8 cellular contexts compared by ENCODE assay signal in the genomic region with DNA sequence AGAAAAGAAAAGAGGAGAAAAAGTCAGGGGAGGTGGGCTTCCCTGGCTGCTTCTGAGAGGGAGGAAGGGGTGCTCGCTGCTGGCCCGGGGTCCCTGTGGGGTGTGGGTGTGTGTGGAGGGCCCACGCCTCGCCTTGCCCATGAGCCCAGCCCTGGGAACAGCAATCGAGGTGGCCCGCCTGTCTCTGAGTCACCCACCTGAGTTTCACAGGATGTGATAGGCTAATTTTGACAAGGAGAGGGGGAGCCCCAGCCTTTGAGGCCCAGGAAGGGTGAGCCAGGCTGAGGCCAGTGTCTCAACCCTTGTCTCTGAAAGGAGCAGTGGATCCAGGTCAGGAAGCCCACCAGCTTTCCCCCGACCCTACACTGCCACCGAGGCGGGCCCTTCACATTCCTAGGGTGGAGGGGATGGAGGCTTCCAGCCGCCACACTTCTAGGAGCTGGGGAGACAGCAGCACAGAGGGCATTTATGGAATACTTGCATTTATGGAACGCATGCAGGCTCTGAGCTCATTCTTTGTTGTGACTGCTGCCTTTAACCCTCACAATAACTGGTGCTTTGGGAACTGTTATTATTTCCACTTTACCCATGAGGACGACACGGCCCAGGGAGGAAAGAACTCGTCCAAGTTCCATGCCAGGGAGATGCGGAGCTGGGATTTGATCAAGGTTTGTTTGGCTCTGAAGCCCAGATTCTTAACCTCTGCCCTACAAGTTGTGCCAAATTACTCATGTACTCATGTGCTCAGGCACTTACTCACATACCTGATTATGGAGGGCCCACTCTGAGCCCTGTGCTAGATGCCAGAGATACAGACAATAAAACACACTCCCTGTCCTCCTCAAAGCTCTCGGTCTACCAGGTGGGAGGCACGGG. TPM values are rescaled to one million over a fixed set of nuclear protein-coding genes. Genes with fewer than 3 reads are reported as not detected.
DNase-seq lines count a peak whose midpoint lies in the region; ATAC-seq and TF ChIP-seq lines count a peak whose summit lies in the region.

No MANE protein-coding gene starts in this region.

- no peak overlapping the region for H2AFZ ChIP-seq in mesenchymal stem cell (ENCODE audit: low read depth, low read length)

- H2BK12ac ChIP-seq in mesenchymal stem cell (ENCODE audit: low read length in 2 of 2): no peak overlapping the region

- H3K27me3 Mint-ChIP-seq in activated naive CD8-positive, alpha-beta T cell treated with anti-CD3 and anti-CD28 coated beads for 36 hours: peaks cover 17% of the 10 kb centered on the region

- peak overlapping the region in 1 of 2 experiments; percentile 14 for H3K18ac ChIP-seq in mesenchymal stem cell (ENCODE audit: low read depth in 1 of 2, low read length in 2 of 2)

- no peak overlapping the region for H3K4ac ChIP-seq in mesenchymal stem cell (ENCODE audit: low read depth in 1 of 2, low read length in 2 of 2)

- no peaks in the 10 kb centered on the region for H3K79me1 ChIP-seq in mesenchymal stem cell (replicated peaks; ENCODE audit: low read length, poor library complexity, severe bottlenecking)

- H3K4me3 Mint-ChIP-seq in activated naive CD8-positive, alpha-beta T cell treated with anti-CD3 and anti-CD28 coated beads for 36 hours: no peak overlapping the region

- no peak overlapping the region for H3K14ac ChIP-seq in mesenchymal stem cell (ENCODE audit: low read length in 2 of 2)

- H3K4me2 ChIP-seq in mesenchymal stem cell (ENCODE audit: low read length, poor library complexity, severe bottlenecking): no peak overlapping the region

- H3K36me3 Mint-ChIP-seq in activated naive CD8-positive, alpha-beta T cell treated with anti-CD3 and anti-CD28 coated beads for 36 hours: no peaks in the 10 kb centered on the region

- peaks cover 2% of the 10 kb centered on the region for H3K9me3 Mint-ChIP-seq in activated naive CD8-positive, alpha-beta T cell treated with anti-CD3 and anti-CD28 coated beads for 36 hours

- H4K91ac ChIP-seq in mesenchymal stem cell (ENCODE audit: low read length): no peak overlapping the region

- H3K4me3 ChIP-seq in right atrium auricular region (no peak overlapping the region), mesenchymal stem cell (ENCODE audit: insufficient read depth in 1 of 2, low read depth in 1 of 2, low read length in 2 of 2) (peak overlapping the region in 1 of 2 experiments; percentile 31), urinary bladder (ENCODE audit: low read depth, low read length) (no peak overlapping the region)

- no peak overlapping the region for H2BK120ac ChIP-seq in mesenchymal stem cell (ENCODE audit: low read depth, low read length)

- H4K8ac ChIP-seq in mesenchymal stem cell (ENCODE audit: low read length): no peak overlapping the region

- H3K23ac ChIP-seq in mesenchymal stem cell (ENCODE audit: low read length in 2 of 2): no peak overlapping the region

- no peak for TF ChIP-seq CTCF in right atrium auricular region (IDR thresholded peaks at IDR 0.05)

- 82% methylated on average over 17 of the region's 17 CpGs for WGBS in mesenchymal stem cell
- 40% methylated on average over 17 of the region's 17 CpGs for WGBS in urinary bladder

- TF ChIP-seq POLR2A in erythroblast (IDR thresholded peaks at IDR 0.05; ENCODE audit: low read length): no peak

- ATAC-seq in Right ventricle myocardium inferior (peak; percentile 63), GM18907 (IDR thresholded peaks at IDR 0.05; ENCODE audit: unreplicated experiment) (no peak)

- no peak overlapping the region for H2AK5ac ChIP-seq in mesenchymal stem cell (ENCODE audit: low read length, severe bottlenecking)

- no peak overlapping the region for H3K27ac ChIP-seq in right atrium auricular region
- H3K27ac ChIP-seq in mesenchymal stem cell (ENCODE audit: low read length, poor library complexity, severe bottlenecking): no peak overlapping the region
- H3K27ac ChIP-seq in urinary bladder (ENCODE audit: low read depth): peak overlapping the region; percentile 7

- H3K9me3 ChIP-seq in right atrium auricular region: no peaks in the 10 kb centered on the region
- H3K9me3 ChIP-seq in mesenchymal stem cell (ENCODE audit: control insufficient read depth, low read length): peaks cover 4% of the 10 kb centered on the region

- peak overlapping the region; percentile 23 for H3K27ac Mint-ChIP-seq in activated naive CD8-positive, alpha-beta T cell treated with anti-CD3 and anti-CD28 coated beads for 36 hours

- H2BK5ac ChIP-seq in mesenchymal stem cell (ENCODE audit: low read depth, low read length, poor library complexity, severe bottlenecking): no peak overlapping the region

- H3K27me3 ChIP-seq in right atrium auricular region (no peaks in the 10 kb centered on the region), mesenchymal stem cell (ENCODE audit: control insufficient read depth in 1 of 2, insufficient read depth in 1 of 2, low read length in 2 of 2) (no peaks in the 10 kb centered on the region)

- intact Hi-C loops in Right ventricle myocardium inferior (cut with DNase I): no loop called here

- no peak for DNase-seq in Right ventricle myocardium inferior (ENCODE audit: missing footprints)
- DNase-seq in right atrium auricular region (ENCODE audit: low spot score): no peak
- DNase-seq in activated naive CD8-positive, alpha-beta T cell treated with anti-CD3 and anti-CD28 coated beads for 36 hours: peak; percentile 69
- DNase-seq in mesenchymal stem cell: peak; percentile 14
- no peak for DNase-seq in GF-D8 (lab: John Stamatoyannopoulos, UW)
- no peak for DNase-seq in erythroblast (lab: John Stamatoyannopoulos, UW)

- H3K36me3 ChIP-seq in right atrium auricular region: no peaks in the 10 kb centered on the region
- no peaks in the 10 kb centered on the region for H3K36me3 ChIP-seq in mesenchymal stem cell (ENCODE audit: control insufficient read depth in 1 of 2, insufficient read depth in 2 of 2, low read depth in 1 of 2, low read length in 2 of 2)
- H3K36me3 ChIP-seq in urinary bladder (ENCODE audit: insufficient read depth): no peaks in the 10 kb centered on the region

- peaks cover 14% of the 10 kb centered on the region for H3K4me1 Mint-ChIP-seq in activated naive CD8-positive, alpha-beta T cell treated with anti-CD3 and anti-CD28 coated beads for 36 hours

- H3K4me1 ChIP-seq in right atrium auricular region (no peaks in the 10 kb centered on the region), mesenchymal stem cell (ENCODE audit: control insufficient read depth, insufficient read depth, low read depth, low read length) (peaks cover 8% of the 10 kb centered on the region), urinary bladder (ENCODE audit: insufficient read depth) (no peaks in the 10 kb centered on the region)

- no peak overlapping the region for H2BK15ac ChIP-seq in mesenchymal stem cell (ENCODE audit: low read depth, poor library complexity, severe bottlenecking)

- peak overlapping the region; percentile 66 for H3K9ac ChIP-seq in mesenchymal stem cell (ENCODE audit: low read length)

RNA-seq across cellular contexts. Expression of a gene that starts 49.3 kb away (rescaled TPM):
- total RNA-seq in Right ventricle myocardium inferior (2.8 TPM), right atrium auricular region (1 to 10 TPM; 3.7 to 6.2 TPM), urinary bladder (0.79 TPM)
- total RNA-seq in activated naive CD8-positive, alpha-beta T cell treated with anti-CD3 and anti-CD28 coated beads for 36 hours: 1 to 10 TPM; 6.3 to 7.3 TPM
- 0.12 TPM for polyA plus RNA-seq in mesenchymal stem cell (2013, experiment 1 of 2)
- 0.15 TPM for polyA plus RNA-seq in mesenchymal stem cell (2013, experiment 2 of 2)
- polyA plus RNA-seq in urinary bladder: 0.51 TPM

Comparison
In these comparisons a context has a peak if more than half of its experiments do, and no peak if none do; other contexts are left out.
1. DNase-seq: peak in activated naive CD8-positive, alpha-beta T cell treated with anti-CD3 and anti-CD28 coated beads for 36 hours (single experiment) and mesenchymal stem cell (single experiment); none in Right ventricle myocardium inferior (single experiment), right atrium auricular region (single experiment), GF-D8 (single experiment) and erythroblast (0 of 2).